8 cellular contexts compared by ENCODE assay signal in the genomic region with DNA sequence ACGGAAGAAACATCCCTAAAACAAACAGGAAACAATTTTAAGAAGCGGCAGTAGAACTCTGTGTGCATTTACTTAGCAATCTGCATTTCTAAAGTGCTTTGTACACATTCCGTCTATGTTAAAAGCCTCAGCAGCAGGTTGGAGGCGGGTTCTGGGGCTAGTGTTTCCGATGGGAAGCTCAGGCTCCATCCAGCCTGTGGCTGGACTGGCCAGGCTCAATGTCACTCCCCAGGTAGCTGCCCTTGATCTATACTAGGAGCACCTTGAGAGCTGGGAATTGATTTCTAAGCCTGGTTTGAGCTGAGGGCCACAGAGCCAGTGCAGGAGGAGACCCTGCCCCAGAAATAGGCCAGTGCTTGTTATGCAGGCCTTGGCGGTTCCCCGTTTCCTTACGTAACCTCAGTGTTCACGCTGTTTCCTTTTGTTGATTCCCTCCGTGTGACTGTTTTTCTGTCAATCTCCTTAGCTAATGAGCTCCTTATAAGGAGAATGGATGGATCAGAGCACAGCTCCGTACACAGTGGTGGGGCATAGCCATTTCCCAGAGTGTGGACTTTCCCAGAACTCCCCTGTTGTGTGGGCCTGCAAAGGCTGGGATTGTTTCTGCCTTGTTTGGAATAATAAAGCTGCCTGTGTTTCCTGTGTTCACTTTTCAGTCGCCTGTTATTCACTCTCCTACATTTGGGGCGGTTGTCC. TPM values are rescaled to one million over a fixed set of nuclear protein-coding genes. Genes with fewer than 3 reads are reported as not detected.
DNase-seq lines count a peak whose midpoint lies in the region; ATAC-seq and TF ChIP-seq lines count a peak whose summit lies in the region.

No MANE protein-coding gene starts in this region.

- no peaks in the 10 kb centered on the region for H3K9me3 ChIP-seq in AG04450 (ENCODE audit: control insufficient read depth, insufficient read depth, low read length)
- no peaks in the 10 kb centered on the region for H3K9me3 ChIP-seq in body of pancreas
- H3K9me3 ChIP-seq in left lung, result no peaks in the 10 kb centered on the region

- H3K36me3 ChIP-seq in body of pancreas (replicated peaks in 1 of 2; ENCODE audit: insufficient read depth in 1 of 2, low read depth in 2 of 2) (no peaks in the 10 kb centered on the region), left lung (no peaks in the 10 kb centered on the region)

- WGBS in body of pancreas, 2 donors, result 32 to 44% methylated on average over 13 of the region's 13 CpGs

- ATAC-seq in body of pancreas (peak; percentile 69), left lung (peak; percentile 96), GM18873 (IDR thresholded peaks at IDR 0.05; ENCODE audit: low FRiP score, unreplicated experiment) (no peak)

- H3K27me3 ChIP-seq in AG04450 (ENCODE audit: control insufficient read depth, insufficient read depth, low read length), result no peaks in the 10 kb centered on the region
- H3K27me3 ChIP-seq in body of pancreas, result no peaks in the 10 kb centered on the region
- H3K27me3 ChIP-seq in left lung, result no peaks in the 10 kb centered on the region

- POLR2A ChIA-PET in AG04450 (lab: Yijun Ruan, JAX), result no interaction called here

- no peak overlapping the region for H3K4me3 ChIP-seq in AG04450 (ENCODE audit: low read depth, low read length)
- no peak overlapping the region for H3K4me3 ChIP-seq in body of pancreas
- H3K4me3 ChIP-seq in left lung, result no peak overlapping the region

- CTCF ChIA-PET in AG04450 (lab: Charles Lee), result no interaction called here

- no peak for TF ChIP-seq CTCF in AG04450 (IDR thresholded peaks at IDR 0.05; ENCODE audit: low read depth, low read length)
- TF ChIP-seq CTCF in body of pancreas (IDR thresholded peaks at IDR 0.05), result no peak
- no peak for TF ChIP-seq CTCF in left lung (IDR thresholded peaks at IDR 0.05)

- H3K27ac ChIP-seq in AG04450 (ENCODE audit: low read depth, low read length), result peak overlapping the region; percentile 39
- H3K27ac ChIP-seq in body of pancreas, result peak overlapping the region in 3 of 4 donors; percentile 47 to 70 (median 53)
- peak overlapping the region; percentile 78 to 83 for H3K27ac ChIP-seq in left lung

- DNase-seq in AG04450 (ENCODE audit: low read depth, low spot score) (no peak), NCI-H1436 (lab: John Stamatoyannopoulos, UW) (peak; percentile 73), body of pancreas (peak; percentile 31 to 75 (median 62)), left lung (peak in 1 of 2 donors; percentile 83)
- DNase-seq in activated naive CD4-positive, alpha-beta T cell treated with Interleukin-2 at 50 U/mL for 16 hours, result no peak
- no peak for DNase-seq in activated CD8-positive, alpha-beta memory T cell treated with anti-CD3 and anti-CD28 coated beads, Interleukin-2, amount 50 U/mL, for 4 hours
- no peak for DNase-seq in activated CD4-positive, alpha-beta T cell treated with anti-CD3 and anti-CD28 coated beads for 4 hours

- intact Hi-C loops in body of pancreas (cut with DNase I) (no loop called here), left lung (cut with DNase I) (no loop called here)

- TF ChIP-seq POLR2A in body of pancreas (IDR thresholded peaks at IDR 0.05), result no peak

- H3K4me1 ChIP-seq in body of pancreas, result peaks cover 11% of the 10 kb centered on the region
- H3K4me1 ChIP-seq in left lung, result peaks cover 13 to 33% of the 10 kb centered on the region in 2 donors

RNA-seq across cellular contexts. Expression of gene ADORA2B, which starts 21.4 kb away (rescaled TPM):
- polyA plus RNA-seq in AG04450 (2011; rRNA removed), result 14.8 and 15.1 TPM in 2 replicates
- 11.3 and 13.0 TPM in 2 replicates for polyA minus RNA-seq in AG04450 (2011; rRNA and poly(A)+ RNA removed)
- 1 to 10 TPM; 1.3 to 1.8 TPM for total RNA-seq in body of pancreas
- 10 to 100 TPM in 1 of 2 donors, 1 to 10 TPM in 1; 5.2 to 12.2 TPM for total RNA-seq in left lung

RNA-seq across cellular contexts. Expression of gene ZSWIM7, which starts 33.2 kb away (rescaled TPM):
- polyA plus RNA-seq in AG04450 (2011; rRNA removed), result 17.8 and 22.2 TPM in 2 replicates
- 5.5 and 9.8 TPM in 2 replicates for polyA minus RNA-seq in AG04450 (2011; rRNA and poly(A)+ RNA removed)
- total RNA-seq in body of pancreas, result 10 to 100 TPM; 18.2 to 18.8 TPM
- 10 to 100 TPM; 22.6 to 26.7 TPM for total RNA-seq in left lung

RNA-seq across cellular contexts. Expression of gene TTC19, which starts 33.3 kb away (rescaled TPM):
- polyA plus RNA-seq in AG04450 (2011; rRNA removed), result 5.9 and 6.6 TPM in 2 replicates
- polyA minus RNA-seq in AG04450 (2011; rRNA and poly(A)+ RNA removed), result 7.2 and 8.0 TPM in 2 replicates
- total RNA-seq in body of pancreas (10 to 100 TPM; 64.1 to 75.8 TPM), left lung (10 to 100 TPM; 31.6 to 34.0 TPM)

Comparison
In these comparisons a context has a peak if more than half of its experiments do, and no peak if none do; other contexts are left out.
1. DNase-seq: peak in NCI-H1436 (single experiment) and body of pancreas (4 of 4); none in AG04450 (single experiment), activated naive CD4-positive, alpha-beta T cell treated with Interleukin-2 at 50 U/mL for 16 hours (single experiment), activated CD8-positive, alpha-beta memory T cell treated with anti-CD3 and anti-CD28 coated beads, Interleukin-2, amount 50 U/mL, for 4 hours (single experiment) and activated CD4-positive, alpha-beta T cell treated with anti-CD3 and anti-CD28 coated beads for 4 hours (0 of 2).
2. Peak in every context shown above with its lines, with median percentiles within 50 percentile points of each other: H3K27ac ChIP-seq.